8 cellular contexts compared by ENCODE assay signal in the genomic region with DNA sequence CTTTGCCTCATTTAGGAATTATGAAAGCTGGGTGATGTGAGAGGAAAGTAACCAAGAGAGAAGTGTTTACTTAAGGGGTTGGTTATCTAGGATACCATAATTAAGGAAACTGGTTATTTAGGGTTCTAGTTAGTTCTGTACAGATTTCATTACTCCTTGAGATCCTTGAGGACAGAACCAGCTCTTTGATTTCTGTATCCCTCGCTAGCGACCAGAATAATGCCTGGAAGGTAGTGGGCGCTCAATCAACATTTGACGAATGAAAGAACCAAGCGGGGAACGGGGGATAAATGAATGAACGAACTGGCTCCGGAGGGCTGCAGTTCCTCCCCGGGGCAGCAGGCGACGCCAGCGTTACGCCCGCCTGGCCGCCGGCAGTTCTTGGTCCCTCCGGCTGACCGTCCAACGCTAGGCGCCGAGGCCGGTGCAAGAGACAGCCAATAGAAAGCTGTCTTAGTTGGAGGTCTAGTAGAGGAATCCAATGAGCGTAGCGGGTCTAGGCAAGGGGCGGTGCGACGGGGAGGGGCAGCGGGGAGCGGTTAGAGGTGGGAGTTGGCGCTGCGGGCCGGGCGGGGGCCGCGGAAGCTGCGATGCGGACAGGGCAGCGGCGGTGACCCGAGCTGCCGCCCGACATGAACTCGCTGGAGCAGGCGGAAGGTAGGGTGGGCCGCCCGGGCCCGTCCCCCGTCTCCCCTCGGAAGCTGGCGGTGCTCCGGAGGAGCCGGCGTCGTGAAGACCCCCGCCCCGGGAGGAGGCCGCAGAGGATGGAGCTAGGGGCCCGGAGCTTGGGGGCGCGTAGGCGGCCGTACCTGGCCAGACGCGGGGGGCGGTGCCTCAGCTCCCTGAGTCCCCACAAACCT. TPM values are rescaled to one million over a fixed set of nuclear protein-coding genes. Genes with fewer than 3 reads are reported as not detected.
DNase-seq lines count a peak whose midpoint lies in the region; ATAC-seq and TF ChIP-seq lines count a peak whose summit lies in the region.

A gene with protein sequence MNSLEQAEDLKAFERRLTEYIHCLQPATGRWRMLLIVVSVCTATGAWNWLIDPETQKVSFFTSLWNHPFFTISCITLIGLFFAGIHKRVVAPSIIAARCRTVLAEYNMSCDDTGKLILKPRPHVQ (plus strand): TSS at position 542 of the 860 bp plus-strand sequence. CDS start 91 bp downstream, at position 633.

- ATAC-seq in GM18502 (IDR thresholded peaks at IDR 0.05; ENCODE audit: poor library complexity, unreplicated experiment) (peak; percentile 99), HG02970 (IDR thresholded peaks at IDR 0.05; ENCODE audit: low FRiP score, unreplicated experiment) (peak; percentile 99), right cardiac atrium (peak; percentile 100)

- no peaks in the 10 kb centered on the region for H3K9me3 ChIP-seq in ascending aorta
- no peaks in the 10 kb centered on the region for H3K9me3 ChIP-seq in right cardiac atrium (ENCODE audit: control insufficient read depth, low read length)
- no peaks in the 10 kb centered on the region for H3K9me3 ChIP-seq in vagina

- H3K36me3 ChIP-seq in ascending aorta = peaks cover 0 to 3% of the 10 kb centered on the region in 2 donors
- H3K36me3 ChIP-seq in vagina = peaks cover 0 to 13% of the 10 kb centered on the region in 2 donors

- peak; percentile 51 for DNase-seq in NCI-H187 treated with DMSO at 0.1 percent for 48 hours (lab: John Stamatoyannopoulos, UW)
- DNase-seq in ascending aorta (ENCODE audit: low spot score in 2 of 2) = peak; percentile 81 to 97
- peak; percentile 94 to 97 (median 97) for DNase-seq in right cardiac atrium
- DNase-seq in putamen (ENCODE audit: low spot score) = peak; percentile 97
- DNase-seq in vagina (ENCODE audit: extremely low spot score in 2 of 2) = peak in 1 of 2 donors; percentile 98

- H3K27ac ChIP-seq in ascending aorta = peak within 1 kb of the TSS; percentile 71 to 86
- peak within 1 kb of the TSS; percentile 73 for H3K27ac ChIP-seq in right cardiac atrium (ENCODE audit: low read length)
- H3K27ac ChIP-seq in vagina = peak within 1 kb of the TSS; percentile 81

- H3K4me1 ChIP-seq in ascending aorta (peaks cover 2 to 7% of the 10 kb centered on the region in 2 donors), right cardiac atrium (ENCODE audit: control insufficient read depth, insufficient read depth, low read length) (no peaks in the 10 kb centered on the region), vagina (peaks cover 29% of the 10 kb centered on the region)

- peak within 1 kb of the TSS; percentile 85 to 92 for H3K4me3 ChIP-seq in ascending aorta
- peak within 1 kb of the TSS; percentile 99 for H3K4me3 ChIP-seq in right cardiac atrium (ENCODE audit: low read length)
- H3K4me3 ChIP-seq in vagina = peak within 1 kb of the TSS; percentile 99 to 100

- TF ChIP-seq CTCF in ascending aorta (IDR thresholded peaks at IDR 0.05) (peak; percentile 99 to 100 (median 100)), vagina (IDR thresholded peaks at IDR 0.05) (peak; percentile 98 to 100 (median 99))

- no peaks in the 10 kb centered on the region for H3K27me3 ChIP-seq in ascending aorta
- no peaks in the 10 kb centered on the region for H3K27me3 ChIP-seq in right cardiac atrium (ENCODE audit: control insufficient read depth, insufficient read depth)
- H3K27me3 ChIP-seq in vagina = no peaks in the 10 kb centered on the region

- TF ChIP-seq POLR2A in vagina (IDR thresholded peaks at IDR 0.05) = peak in 1 of 2 donors; percentile 30

- WGBS in right cardiac atrium = under 1% methylated on average over 65 of the region's 65 CpGs

- intact Hi-C loops in T-helper 2 cell treated with Interferon-gamma antibody and Interleukin-4, amounts not matched to agents 100 ng/mL and 5 ng/mL, for 36 hours (cut with micrococcal nuclease) = loop anchor here (1.0 to 10.0 kb wide), 9 partner anchors 40 to 782 kb away; partner anchors contain the start of genes ADCY7, BRD7 and HEATR3
- intact Hi-C loops in ascending aorta (cut with DNase I) = loop anchor here (1.0 to 5.0 kb wide), 9 partner anchors 41 to 782 kb away; partner anchors contain the start of genes TENT4B and ZNF423
- intact Hi-C loops in right cardiac atrium (cut with DNase I) = loop anchor here in 3 of 4 donors (10.0 kb wide), 3 partner anchors 180 to 640 kb away; no protein-coding TSS in a partner anchor
- intact Hi-C loops in vagina (cut with DNase I) = loop anchor here (10.0 kb wide), 1 partner anchor 200 kb away; no protein-coding TSS in a partner anchor

RNA-seq across cellular contexts. Expression of the gene that starts here (rescaled TPM):
- total RNA-seq in T-helper 2 cell treated with Interferon-gamma antibody and Interleukin-4, amounts not matched to agents 100 ng/mL and 5 ng/mL, for 36 hours = 24.4 and 27.7 TPM in 2 replicates
- total RNA-seq in ascending aorta (5.9 TPM), right cardiac atrium (10 to 100 TPM; 14.1 to 20.6 (median 19.1) TPM), vagina (20.4 TPM)
- polyA plus RNA-seq in right cardiac atrium = 14.9 TPM
